ENCODE assay signal across 23 cellular contexts in genomic region chr11:76892305-76892704, GRCh38.
"Had no signal": no experiment of that assay in that cellular context is flagged by ENCODE, and none has a peak within 500 bp of the region (broad histone marks: within the 10 kb centered on the region; RNA-seq: fewer than 3 reads in every experiment).

No MANE protein-coding gene starts in this region.

- H3K4me3 ChIP-seq: hepatocyte, ovary, spleen, testis had no signal

- H3K27me3 ChIP-seq: hepatocyte, ovary, spleen, testis had no signal

- H3K9me3 Mint-ChIP-seq: activated naive CD4-positive, alpha-beta T cell treated with anti-CD3 and anti-CD28 coated beads, Interleukin-2, amount 10 ng/mL, durations not matched to agents 7 days and 5 days; activated naive CD8-positive, alpha-beta T cell treated with anti-CD3 and anti-CD28 coated beads, Interleukin-2, amount 10 ng/mL, durations not matched to agents 7 days and 5 days; activated T-cell treated with anti-CD3 and anti-CD28 coated beads, Interleukin-2, amount 50 U/mL, for 24 hours; dendritic cell treated with granulocyte-macrophage colony-stimulating factor and Interleukin-4, amounts not matched to agents 40 ng/mL and 50 ng/mL, for 4 days; naive B cell; nephron progenitor cell; T-helper 2 cell treated with Interferon-gamma antibody and Interleukin-4, amounts not matched to agents 5 μg/mL and 100 μg/mL, for 36 hours; type B pancreatic cell had no signal

- H3K4me3 Mint-ChIP-seq: activated naive CD4-positive, alpha-beta T cell treated with anti-CD3 and anti-CD28 coated beads, Interleukin-2, amount 10 ng/mL, durations not matched to agents 7 days and 5 days; activated naive CD8-positive, alpha-beta T cell treated with anti-CD3 and anti-CD28 coated beads, Interleukin-2, amount 10 ng/mL, durations not matched to agents 7 days and 5 days; activated T-cell treated with anti-CD3 and anti-CD28 coated beads, Interleukin-2, amount 50 U/mL, for 24 hours; dendritic cell treated with granulocyte-macrophage colony-stimulating factor and Interleukin-4, amounts not matched to agents 40 ng/mL and 50 ng/mL, for 4 days; naive B cell; nephron progenitor cell; T-helper 2 cell treated with Interferon-gamma antibody and Interleukin-4, amounts not matched to agents 5 μg/mL and 100 μg/mL, for 36 hours; type B pancreatic cell had no signal

- H3K27ac ChIP-seq: hepatocyte, ovary, spleen, testis had no signal

- DNase-seq: activated CD4-positive, alpha-beta T cell treated with anti-CD3 and anti-CD28 coated beads for 4 hours; activated CD4-positive, alpha-beta T cell treated with anti-CD3 and anti-CD28 coated beads, Interleukin-2, amount 50 U/mL, for 4 hours; activated gamma-delta T cell; activated naive CD4-positive, alpha-beta T cell treated with anti-CD3 and anti-CD28 coated beads, Interleukin-2, amount 10 ng/mL, durations not matched to agents 7 days and 5 days; activated naive CD8-positive, alpha-beta T cell treated with anti-CD3 and anti-CD28 coated beads, Interleukin-2, amount 10 ng/mL, durations not matched to agents 7 days and 5 days; activated T-cell treated with anti-CD3 and anti-CD28 coated beads, Interleukin-2, amount 50 U/mL, for 24 hours; central memory CD4-positive, alpha-beta T cell; effector CD4-positive, alpha-beta T cell; islet precursor cell; left cardiac atrium; left ventricle myocardium superior; naive B cell; nephron progenitor cell; ovary; right cardiac atrium; spleen; stimulated activated naive CD4-positive, alpha-beta T cell; T-helper 1 cell; testis had no signal

- H3K9me3 ChIP-seq: ovary, spleen, testis had no signal

- H3K4me1 Mint-ChIP-seq: activated naive CD4-positive, alpha-beta T cell treated with anti-CD3 and anti-CD28 coated beads, Interleukin-2, amount 10 ng/mL, durations not matched to agents 7 days and 5 days; naive B cell; nephron progenitor cell had no signal

- H3K27me3 Mint-ChIP-seq: activated naive CD4-positive, alpha-beta T cell treated with anti-CD3 and anti-CD28 coated beads, Interleukin-2, amount 10 ng/mL, durations not matched to agents 7 days and 5 days; activated naive CD8-positive, alpha-beta T cell treated with anti-CD3 and anti-CD28 coated beads, Interleukin-2, amount 10 ng/mL, durations not matched to agents 7 days and 5 days; activated T-cell treated with anti-CD3 and anti-CD28 coated beads, Interleukin-2, amount 50 U/mL, for 24 hours; dendritic cell treated with granulocyte-macrophage colony-stimulating factor and Interleukin-4, amounts not matched to agents 40 ng/mL and 50 ng/mL, for 4 days; naive B cell; type B pancreatic cell had no signal

- H3K36me3 Mint-ChIP-seq: activated naive CD4-positive, alpha-beta T cell treated with anti-CD3 and anti-CD28 coated beads, Interleukin-2, amount 10 ng/mL, durations not matched to agents 7 days and 5 days; naive B cell had no signal

- H3K27ac Mint-ChIP-seq: activated naive CD4-positive, alpha-beta T cell treated with anti-CD3 and anti-CD28 coated beads, Interleukin-2, amount 10 ng/mL, durations not matched to agents 7 days and 5 days; activated naive CD8-positive, alpha-beta T cell treated with anti-CD3 and anti-CD28 coated beads, Interleukin-2, amount 10 ng/mL, durations not matched to agents 7 days and 5 days; activated T-cell treated with anti-CD3 and anti-CD28 coated beads, Interleukin-2, amount 50 U/mL, for 24 hours; dendritic cell treated with granulocyte-macrophage colony-stimulating factor and Interleukin-4, amounts not matched to agents 40 ng/mL and 50 ng/mL, for 4 days; nephron progenitor cell; T-helper 2 cell treated with Interferon-gamma antibody and Interleukin-4, amounts not matched to agents 5 μg/mL and 100 μg/mL, for 36 hours; type B pancreatic cell had no signal

- H3K36me3 ChIP-seq: ovary, spleen had no signal
